ENCODE assay signal across 18 cellular contexts in genomic region chr1:208089151-208089550, GRCh38.
DNase-seq lines count a peak whose midpoint lies in the region; ATAC-seq and TF ChIP-seq lines count a peak whose summit lies in the region.
"Had no signal": no experiment of that assay in that cellular context is flagged by ENCODE, and none has a peak within 500 bp of the region (broad histone marks: within the 10 kb centered on the region; RNA-seq: fewer than 3 reads in every experiment).

No MANE protein-coding gene starts in this region.

- H3K9me3 ChIP-seq in skeletal muscle tissue (ENCODE audit: control insufficient read depth in 3 of 3, low read length in 3 of 3): no peaks in the 10 kb centered on the region
- H3K9me3 ChIP-seq: Peyer's patch, SJSA1 had no signal

- H3K9me2 ChIP-seq in GM23338 (ENCODE audit: insufficient read depth): no peaks in the 10 kb centered on the region

- peak overlapping the region; percentile 71 for H3K27ac Mint-ChIP-seq in dendritic cell treated with granulocyte-macrophage colony-stimulating factor and Interleukin-4, amounts not matched to agents 40 ng/mL and 50 ng/mL, for 4 days
- H3K27ac Mint-ChIP-seq in GM23338: no peak overlapping the region
- H3K27ac Mint-ChIP-seq: CD4-positive, CD25-positive, alpha-beta regulatory T cell had no signal

- no peak for TF ChIP-seq CTCF in AG10803 (conservative IDR thresholded peaks at IDR 0.05; ENCODE audit: low read length)
- no peak for TF ChIP-seq CTCF in GM23338 (conservative IDR thresholded peaks at IDR 0.05; ENCODE audit: low read depth in 2 of 2)

- H3K79me2 ChIP-seq in GM23338 (replicated peaks; ENCODE audit: insufficient read depth): no peaks in the 10 kb centered on the region

- no peak overlapping the region for H3K4me2 ChIP-seq in GM23338

- H3K4me1 Mint-ChIP-seq in dendritic cell treated with granulocyte-macrophage colony-stimulating factor and Interleukin-4, amounts not matched to agents 40 ng/mL and 50 ng/mL, for 4 days (ENCODE audit: low read depth): peaks cover 36% of the 10 kb centered on the region
- peaks cover 15% of the 10 kb centered on the region for H3K4me1 Mint-ChIP-seq in GM23338

- H3K27ac ChIP-seq in skeletal muscle tissue (ENCODE audit: low read depth, low read length) (peak overlapping the region; percentile 31), GM23338 (ENCODE audit: low read depth) (no peak overlapping the region)
- H3K27ac ChIP-seq: Peyer's patch, SJSA1 had no signal

- no peak for ATAC-seq in GM18519 (IDR thresholded peaks at IDR 0.05; ENCODE audit: low FRiP score, unreplicated experiment)
- ATAC-seq in GM23338: no peak

- peaks cover 26 to 31% (median 29%) of the 10 kb centered on the region in 3 donors for H3K4me1 ChIP-seq in skeletal muscle tissue (ENCODE audit: control insufficient read depth in 3 of 3, insufficient read depth in 3 of 3, low read length in 3 of 3)
- H3K4me1 ChIP-seq in GM23338 (ENCODE audit: insufficient read depth): peaks cover 4% of the 10 kb centered on the region; the same call in 1 of the 2 replicates

- H3K27me3 ChIP-seq in skeletal muscle tissue (ENCODE audit: control insufficient read depth in 3 of 3, insufficient read depth in 3 of 3, low read length in 3 of 3) (no peaks in the 10 kb centered on the region), GM23338 (ENCODE audit: insufficient read depth) (no peaks in the 10 kb centered on the region)
- H3K27me3 ChIP-seq: Peyer's patch, SJSA1 had no signal

- no peak overlapping the region for H3K9ac ChIP-seq in skeletal muscle tissue (ENCODE audit: low read depth in 1 of 3, low read length in 3 of 3)

- DNase-seq in AG10803 (ENCODE audit: low read depth) (peak; percentile 90), GM04504 (ENCODE audit: low read depth) (peak; percentile 43), GM23338 (ENCODE audit: low spot score) (no peak), GM19240 (ENCODE audit: insufficient read length, low spot score) (no peak)
- DNase-seq: CD4-positive, CD25-positive, alpha-beta regulatory T cell; DMS79 treated with DMSO at 0.1 percent for 48 hours; H7; IMR-90; MV-4-11; NCI-H1694; NCI-H2081; NCI-H2171 treated with DMSO at 0.1 percent for 48 hours; NCI-H524 treated with DMSO at 0.1 percent for 48 hours; Peyer's patch had no signal

- H3K36me3 ChIP-seq in skeletal muscle tissue (ENCODE audit: control insufficient read depth in 3 of 3, insufficient read depth in 3 of 3, low read length in 3 of 3): peaks cover 11 to 27% (median 15%) of the 10 kb centered on the region in 3 donors
- H3K36me3 ChIP-seq in GM23338 (ENCODE audit: insufficient read depth): no peaks in the 10 kb centered on the region

- intact Hi-C loops in dendritic cell treated with granulocyte-macrophage colony-stimulating factor and Interleukin-4, amounts not matched to agents 40 ng/mL and 50 ng/mL, for 4 days (cut with micrococcal nuclease): no loop called here

- H3K9me3 Mint-ChIP-seq in dendritic cell treated with granulocyte-macrophage colony-stimulating factor and Interleukin-4, amounts not matched to agents 40 ng/mL and 50 ng/mL, for 4 days: no peaks in the 10 kb centered on the region
- no peaks in the 10 kb centered on the region for H3K9me3 Mint-ChIP-seq in GM23338

- H3K36me3 Mint-ChIP-seq in dendritic cell treated with granulocyte-macrophage colony-stimulating factor and Interleukin-4, amounts not matched to agents 40 ng/mL and 50 ng/mL, for 4 days (ENCODE audit: low read depth): peaks cover 18% of the 10 kb centered on the region
- no peaks in the 10 kb centered on the region for H3K36me3 Mint-ChIP-seq in GM23338 (ENCODE audit: low read depth)
- H3K36me3 Mint-ChIP-seq: CD4-positive, CD25-positive, alpha-beta regulatory T cell had no signal

- no peaks in the 10 kb centered on the region for H3F3A ChIP-seq in GM23338 (replicated peaks; ENCODE audit: low read depth)

- H2AFZ ChIP-seq in GM23338: no peak overlapping the region

- peaks cover 3% of the 10 kb centered on the region for H3K27me3 Mint-ChIP-seq in dendritic cell treated with granulocyte-macrophage colony-stimulating factor and Interleukin-4, amounts not matched to agents 40 ng/mL and 50 ng/mL, for 4 days
- H3K27me3 Mint-ChIP-seq in GM23338 (ENCODE audit: insufficient read depth, low read depth, poor library complexity): peaks cover 2% of the 10 kb centered on the region
- H3K27me3 Mint-ChIP-seq: CD4-positive, CD25-positive, alpha-beta regulatory T cell had no signal

- no peak overlapping the region for H3K4me3 Mint-ChIP-seq in dendritic cell treated with granulocyte-macrophage colony-stimulating factor and Interleukin-4, amounts not matched to agents 40 ng/mL and 50 ng/mL, for 4 days
- H3K4me3 Mint-ChIP-seq in GM23338: no peak overlapping the region
- H3K4me3 Mint-ChIP-seq: CD4-positive, CD25-positive, alpha-beta regulatory T cell had no signal

- no peaks in the 10 kb centered on the region for H4K20me1 ChIP-seq in GM23338 (replicated peaks; ENCODE audit: insufficient read depth)

- no peak overlapping the region for H3K4me3 ChIP-seq in AG10803 (ENCODE audit: low read length)
- H3K4me3 ChIP-seq in skeletal muscle tissue (ENCODE audit: low read length in 3 of 3): no peak overlapping the region
- H3K4me3 ChIP-seq in GM23338: no peak overlapping the region
- H3K4me3 ChIP-seq: Peyer's patch, SJSA1 had no signal

TF ChIP-seq in GM23338, 12 proteins besides CTCF, POLR2A, EP300 and RAD21 (continues in another document):
- no peak for TF ChIP-seq NANOG (IDR thresholded peaks at IDR 0.05; ENCODE audit: borderline replicate concordance)
- no peak for TF ChIP-seq ZNF331 (CRISPR knock-in tag; IDR thresholded peaks at IDR 0.05; ENCODE audit: low read depth)
- TF ChIP-seq STAT1 (IDR thresholded peaks at IDR 0.05; ENCODE audit: unreplicated experiment): no peak
- no peak for TF ChIP-seq ZNF114 (CRISPR knock-in tag; IDR thresholded peaks at IDR 0.05)
- no peak for TF ChIP-seq CREB1 (CRISPR knock-in tag; IDR thresholded peaks at IDR 0.05; ENCODE audit: low read depth)
- no peak for TF ChIP-seq EZH2 (IDR thresholded peaks at IDR 0.05; ENCODE audit: low read depth, unreplicated experiment)
- no peak for TF ChIP-seq JUNB (IDR thresholded peaks at IDR 0.05; ENCODE audit: unreplicated experiment)
- TF ChIP-seq ZNF462 (CRISPR knock-in tag; IDR thresholded peaks at IDR 0.05): no peak

Comparison
In these comparisons a context has a peak if more than half of its experiments do, and no peak if none do; other contexts are left out.
1. DNase-seq: peak in AG10803 (single experiment) and GM04504 (single experiment); none in GM23338 (single experiment) and GM19240 (single experiment).